Comparison of ENCODE assay signal across 19 cellular contexts in the genomic region with DNA sequence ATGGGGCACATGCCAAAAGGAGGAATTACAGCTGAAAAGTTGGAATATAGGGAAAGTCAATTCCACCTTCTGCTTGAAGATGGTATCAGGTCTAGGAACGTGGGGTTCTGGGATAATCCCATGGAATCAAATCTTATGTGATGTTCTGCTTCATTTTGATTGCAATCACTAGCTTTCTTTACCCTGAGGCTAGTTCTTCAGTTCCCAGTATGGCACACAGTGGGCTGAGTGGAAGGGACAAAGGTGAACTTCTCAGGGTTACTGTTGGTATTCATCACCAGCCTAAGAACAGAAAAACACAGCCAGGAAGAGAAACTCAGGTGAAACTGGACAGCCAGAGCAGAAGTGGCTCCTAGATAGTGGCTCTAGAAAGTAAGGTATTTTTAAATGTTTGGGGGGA.
DNase-seq lines count a peak whose midpoint lies in the region; ATAC-seq, FAIRE-seq and TF ChIP-seq lines count a peak whose summit lies in the region.
"Had no signal": no experiment of that assay in that cellular context is flagged by ENCODE, and none has a peak within 500 bp of the region (broad histone marks: within the 10 kb centered on the region; RNA-seq: fewer than 3 reads in every experiment).

No MANE protein-coding gene starts in this region.

- H3K9me2 ChIP-seq in SK-N-SH, result no peaks in the 10 kb centered on the region

- H4K91ac ChIP-seq in IMR-90 (ENCODE audit: insufficient read depth, low read depth, low read length), result peak overlapping the region; percentile 99

- H4K20me1 ChIP-seq in SK-N-SH (ENCODE audit: insufficient read depth) (no peaks in the 10 kb centered on the region), IMR-90 (ENCODE audit: insufficient read depth, low read length) (no peaks in the 10 kb centered on the region), endothelial cell of umbilical vein (replicated peaks; ENCODE audit: control insufficient read depth, extremely low read depth, insufficient read depth, low read length) (no peaks in the 10 kb centered on the region)

- peak overlapping the region; percentile 99 for H3K18ac ChIP-seq in IMR-90 (ENCODE audit: low read depth, low read length)

- H3K56ac ChIP-seq in IMR-90 (ENCODE audit: extremely low read depth, insufficient read depth, low read length), result peak overlapping the region; percentile 92

- H3K14ac ChIP-seq in IMR-90 (replicated peaks; ENCODE audit: low read depth, low read length), result peak overlapping the region; percentile 99

- H3K79me2 ChIP-seq in SK-N-SH (ENCODE audit: insufficient read depth), result no peaks in the 10 kb centered on the region
- H3K79me2 ChIP-seq in endothelial cell of umbilical vein (ENCODE audit: control insufficient read depth, insufficient read depth, low read length), result no peaks in the 10 kb centered on the region

- in situ Hi-C loops in IMR-90 (cut with MboI; ENCODE audit: low sequenced_read_pairs), result no loop called here

- H3K4me1 ChIP-seq in SK-N-SH (ENCODE audit: control insufficient read depth in 1 of 2, insufficient read depth in 2 of 2, low read depth in 1 of 2, low read length in 1 of 2) (peaks cover 12 to 44% of the 10 kb centered on the region in 2 experiments), IMR-90 (ENCODE audit: control insufficient read depth, insufficient read depth, low read length) (peaks cover 21% of the 10 kb centered on the region), endothelial cell of umbilical vein (ENCODE audit: control insufficient read depth, extremely low read depth, insufficient read depth, low read length) (peaks cover 62% of the 10 kb centered on the region), ascending aorta (peaks cover 8% of the 10 kb centered on the region in 2 donors)
- H3K4me1 ChIP-seq: gastrocnemius medialis, prostate gland had no signal

- H3K9me3 ChIP-seq in SK-N-SH (no peaks in the 10 kb centered on the region), IMR-90 (ENCODE audit: control insufficient read depth, insufficient read depth, low read length) (no peaks in the 10 kb centered on the region), endothelial cell of umbilical vein (replicated peaks; ENCODE audit: control insufficient read depth, insufficient read depth, low read length) (no peaks in the 10 kb centered on the region), ascending aorta (no peaks in the 10 kb centered on the region)
- H3K9me3 ChIP-seq: gastrocnemius medialis, prostate gland, thyroid gland had no signal

- intact Hi-C loops in IMR-90 (cut with micrococcal nuclease), result loop anchor here (5.0 kb wide), 3 partner anchors 186 to 544 kb away; a partner anchor contains a TSS
- intact Hi-C loops in endothelial cell of umbilical vein (cut with micrococcal nuclease), result no loop called here
- intact Hi-C loops in ascending aorta (cut with DNase I), result no loop called here

- dilution Hi-C loops in IMR-90 (cut with HindIII; ENCODE audit: low sequenced_read_pairs, unreplicated experiment) (no loop called here), endothelial cell of umbilical vein (cut with MboI; ENCODE audit: extremely low pct_ligation_motif_present, low sequenced_read_pairs) (no loop called here)

- peak overlapping the region; percentile 100 for H3K4ac ChIP-seq in IMR-90 (ENCODE audit: low read depth, low read length)

- TF ChIP-seq CTCF in SK-N-SH (IDR thresholded peaks at IDR 0.05) (no peak), IMR-90 (conservative IDR thresholded peaks at IDR 0.05; ENCODE audit: low read depth, low read length) (no peak), endothelial cell of umbilical vein (IDR thresholded peaks at IDR 0.05; ENCODE audit: extremely low read depth in 1 of 2, insufficient read depth in 1 of 2, low read depth in 1 of 2, low read length in 2 of 2) (no peak), ascending aorta (IDR thresholded peaks at IDR 0.05) (no peak)

- peak overlapping the region; percentile 93 to 96 for H3K27ac ChIP-seq in SK-N-SH (ENCODE audit: low read depth in 2 of 2, low read length in 1 of 2)
- H3K27ac ChIP-seq in IMR-90 (ENCODE audit: insufficient read depth, low read length), result peak overlapping the region; percentile 97
- peak overlapping the region; percentile 90 for H3K27ac ChIP-seq in endothelial cell of umbilical vein (ENCODE audit: insufficient read depth, low read depth, low read length)
- peak overlapping the region in 1 of 2 donors; percentile 74 for H3K27ac ChIP-seq in ascending aorta
- H3K27ac ChIP-seq: prostate gland had no signal

- H2BK120ac ChIP-seq in IMR-90 (ENCODE audit: low read depth, low read length), result peak overlapping the region; percentile 100

- H2AK9ac ChIP-seq in IMR-90 (replicated peaks; ENCODE audit: low read depth, low read length, poor library complexity), result peak overlapping the region; percentile 58

- H3K4me3 ChIP-seq in SK-N-SH (ENCODE audit: low read depth in 2 of 2, low read length in 1 of 2), result no peak overlapping the region
- H3K4me3 ChIP-seq in IMR-90 (ENCODE audit: insufficient read depth, low read depth, low read length), result no peak overlapping the region
- no peak overlapping the region for H3K4me3 ChIP-seq in endothelial cell of umbilical vein (replicated peaks in 1 of 3; ENCODE audit: insufficient read depth in 1 of 3, low read depth in 1 of 3, low read length in 3 of 3)
- no peak overlapping the region for H3K4me3 ChIP-seq in ascending aorta
- H3K4me3 ChIP-seq: gastrocnemius medialis, prostate gland, thyroid gland had no signal

- H2BK5ac ChIP-seq in IMR-90 (ENCODE audit: low read depth, low read length, poor library complexity, severe bottlenecking), result peak overlapping the region; percentile 99

- DNase-seq in SK-N-SH (no peak), IMR-90 (no peak), endothelial cell of umbilical vein (ENCODE audit: low read depth, low spot score) (no peak), renal cortical epithelial cell (ENCODE audit: low read depth) (peak; percentile 51), ascending aorta (ENCODE audit: low spot score in 2 of 2) (no peak), NCI-H2081 (lab: John Stamatoyannopoulos, UW) (no peak)
- DNase-seq in activated CD8-positive, alpha-beta memory T cell treated with anti-CD3 and anti-CD28 coated beads for 24 hours, result no peak
- DNase-seq: activated effector memory CD4-positive, alpha-beta T cell treated with Interleukin-2 at 50 U/mL for 16 hours; anterior cingulate cortex; CD8-positive, alpha-beta T cell; gastrocnemius medialis; naive thymus-derived CD8-positive, alpha-beta T cell; NCI-H226; NK-92 treated with Interleukin-12 subunit alpha and Interleukin-12 subunit beta, amount 100 ng/mL, for 24 hours; thyroid gland had no signal

- BruUV-seq in IMR-90 (replicated peaks; lab: Mats Ljungman, UMichigan) (no TSS peak), endothelial cell of umbilical vein (replicated peaks; lab: Mats Ljungman, UMichigan) (TSS peak; percentile 55)

- peak overlapping the region; percentile 92 for H3K23ac ChIP-seq in IMR-90 (ENCODE audit: low read depth, low read length)

- FAIRE-seq in endothelial cell of umbilical vein (lab: Jason Lieb, UNC), result no peak
- FAIRE-seq: A204.1 had no signal

- CTCF ChIA-PET in SK-N-SH (lab: Yijun Ruan, JAX), result no interaction called here
- CTCF ChIA-PET in IMR-90 (lab: Yijun Ruan, JAX), result no interaction called here
- CTCF ChIA-PET in endothelial cell of umbilical vein (lab: Charles Lee), result interaction anchor here (0.9 to 5.1 kb wide), 5 partner anchors 14 to 269 kb away, joined by 4 to 18 read pairs (median 11); no protein-coding TSS in a partner anchor

- H2AK5ac ChIP-seq in IMR-90 (ENCODE audit: low read depth, low read length), result peak overlapping the region; percentile 99

- WGBS in SK-N-SH (ENCODE audit: low lambda C conversion rate), result 56% methylated on average over 1 of the region's 1 CpG
- WGBS in IMR-90 (ENCODE audit: extremely low coverage in 2 of 2, insufficient read length in 1 of 2), 2 experiments, result no CpG with 5 or more reads among the region's 1 CpG

- peak overlapping the region; percentile 98 for H4K5ac ChIP-seq in IMR-90 (ENCODE audit: low read depth, low read length)

- H2AFZ ChIP-seq in SK-N-SH (ENCODE audit: low read depth) (no peak overlapping the region), IMR-90 (replicated peaks; ENCODE audit: low read length, poor library complexity) (no peak overlapping the region), endothelial cell of umbilical vein (ENCODE audit: low read depth, low read length) (no peak overlapping the region)

- H3K79me1 ChIP-seq in IMR-90 (ENCODE audit: low read depth in 1 of 2, low read length in 2 of 2), result peaks cover 9 to 27% of the 10 kb centered on the region in 2 experiments; a peak in 3 of 4 replicates

- no peaks in the 10 kb centered on the region for H3K27me3 ChIP-seq in SK-N-SH (ENCODE audit: insufficient read depth)
- no peaks in the 10 kb centered on the region for H3K27me3 ChIP-seq in IMR-90 (ENCODE audit: control insufficient read depth, insufficient read depth, low read length)
- no peaks in the 10 kb centered on the region for H3K27me3 ChIP-seq in endothelial cell of umbilical vein (ENCODE audit: control insufficient read depth in 2 of 2, insufficient read depth in 2 of 2, low read length in 2 of 2)
- H3K27me3 ChIP-seq in ascending aorta, result no peaks in the 10 kb centered on the region
- H3K27me3 ChIP-seq: gastrocnemius medialis, thyroid gland had no signal

- H3K9ac ChIP-seq in SK-N-SH, result no peak overlapping the region
- no peak overlapping the region for H3K9ac ChIP-seq in IMR-90 (ENCODE audit: low read depth, low read length)
- H3K9ac ChIP-seq in endothelial cell of umbilical vein (replicated peaks; ENCODE audit: extremely low read depth, insufficient read depth, low read length), result peak overlapping the region; percentile 53

- POLR2A ChIA-PET in SK-N-SH (lab: Yijun Ruan, JAX), result no interaction called here
- POLR2A ChIA-PET in IMR-90 (lab: Charles Lee; ENCODE audit: unreplicated experiment), result interaction anchor here (1.3 kb wide), 1 partner anchor 23 kb away, joined by 6 read pairs; no protein-coding TSS in a partner anchor
- POLR2A ChIA-PET in endothelial cell of umbilical vein (lab: Charles Lee), result interaction anchor here (0.6 to 1.5 kb wide), 4 partner anchors 10 to 270 kb away, joined by 3 to 9 read pairs (median 3); no protein-coding TSS in a partner anchor

- H3K4me2 ChIP-seq in SK-N-SH (no peak overlapping the region), IMR-90 (ENCODE audit: low read depth, low read length) (no peak overlapping the region; the same call in 1 of the 2 replicates), endothelial cell of umbilical vein (ENCODE audit: insufficient read depth, low read length) (peak overlapping the region; percentile 5)

- no peak for TF ChIP-seq EP300 in SK-N-SH (IDR thresholded peaks at IDR 0.05; ENCODE audit: borderline replicate concordance in 1 of 2, low read depth in 1 of 2, low read length in 1 of 2)

- H3K36me3 ChIP-seq in SK-N-SH (replicated peaks in 1 of 2; ENCODE audit: control insufficient read depth in 1 of 2, insufficient read depth in 2 of 2, low read length in 1 of 2) (no peaks in the 10 kb centered on the region), IMR-90 (ENCODE audit: control insufficient read depth, insufficient read depth, low read length) (no peaks in the 10 kb centered on the region; the same call in 1 of the 2 replicates), endothelial cell of umbilical vein (ENCODE audit: control insufficient read depth in 2 of 2, extremely low read depth in 1 of 2, insufficient read depth in 2 of 2, low read length in 2 of 2) (no peaks in the 10 kb centered on the region), ascending aorta (no peaks in the 10 kb centered on the region)
- H3K36me3 ChIP-seq: gastrocnemius medialis, prostate gland, thyroid gland had no signal

- TF ChIP-seq RAD21 in SK-N-SH (IDR thresholded peaks at IDR 0.05; ENCODE audit: low read length), result no peak
- no peak for TF ChIP-seq RAD21 in IMR-90 (IDR thresholded peaks at IDR 0.05; ENCODE audit: low read length)

- TF ChIP-seq POLR2A in IMR-90 (IDR thresholded peaks at IDR 0.05; ENCODE audit: low read depth, low read length) (no peak), endothelial cell of umbilical vein (IDR thresholded peaks at IDR 0.05; ENCODE audit: low read depth, low read length) (no peak)

- H3F3A ChIP-seq in SK-N-SH (replicated peaks; ENCODE audit: insufficient read depth), result peaks cover 28% of the 10 kb centered on the region

- H3K9me1 ChIP-seq in IMR-90 (ENCODE audit: insufficient read depth, low read length) (peaks cover 12% of the 10 kb centered on the region), endothelial cell of umbilical vein (replicated peaks; ENCODE audit: control insufficient read depth, extremely low read depth, insufficient read depth, low read length) (no peaks in the 10 kb centered on the region)

- peak overlapping the region; percentile 99 for H2BK20ac ChIP-seq in IMR-90 (ENCODE audit: low read depth, low read length)

- ATAC-seq in SK-N-SH treated with all-trans-retinoic acid at 6 μM for 48 hours (no peak), IMR-90 (ENCODE audit: low read depth) (no peak)
- ATAC-seq: CD8-positive, alpha-beta T cell; gastrocnemius medialis; naive thymus-derived CD8-positive, alpha-beta T cell; WTC11 had no signal

- peak overlapping the region; percentile 100 for H2BK15ac ChIP-seq in IMR-90 (ENCODE audit: low read depth, low read length)

- H4K8ac ChIP-seq in IMR-90 (ENCODE audit: low read depth in 2 of 2, low read length in 2 of 2), result peak overlapping the region; percentile 94 to 99
